In the genomic region with DNA sequence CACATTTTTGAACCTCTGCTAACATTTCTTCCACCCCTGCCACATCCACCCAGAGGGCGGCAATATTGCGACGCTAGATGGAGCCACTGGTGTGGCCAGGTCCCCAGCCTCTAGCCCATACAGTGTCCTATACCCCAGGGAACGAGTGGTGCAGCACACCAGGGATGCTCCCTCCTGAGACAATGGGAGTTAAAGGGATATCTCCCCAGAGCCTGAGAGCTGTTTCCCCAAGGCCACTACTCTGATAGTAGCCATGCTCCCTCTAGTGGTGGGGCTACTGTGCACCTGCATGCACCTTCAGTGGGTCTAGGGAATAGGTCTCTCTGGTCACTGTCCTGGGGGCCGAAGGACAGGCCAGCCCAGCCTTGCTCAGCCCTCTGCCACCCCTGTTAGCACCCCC, we compare ENCODE assay signal across 9 cellular contexts.
A peak's percentile ranks its signal among the peaks of the same experiment; 100 is the strongest.
DNase-seq lines count a peak whose midpoint lies in the region; ATAC-seq, FAIRE-seq and TF ChIP-seq lines count a peak whose summit lies in the region.
"Had no signal": no experiment of that assay in that cellular context is flagged by ENCODE, and none has a peak within 500 bp of the region (broad histone marks: within the 10 kb centered on the region; RNA-seq: fewer than 3 reads in every experiment).

No MANE protein-coding gene starts in this region.

- FAIRE-seq in small intestine (lab: Jason Lieb, UNC): no peak

- H3K4me3 ChIP-seq in dorsolateral prefrontal cortex (no peak overlapping the region), small intestine (ENCODE audit: low read depth in 1 of 2, low read length in 2 of 2) (no peak overlapping the region), esophagus squamous epithelium (no peak overlapping the region)

- peak; percentile 67 for ATAC-seq in GM19452 (IDR thresholded peaks at IDR 0.05; ENCODE audit: unreplicated experiment)

- H3K9me3 ChIP-seq in small intestine (ENCODE audit: control insufficient read depth, low read depth): no peaks in the 10 kb centered on the region
- H3K9me3 ChIP-seq in esophagus squamous epithelium: no peaks in the 10 kb centered on the region

- H3K27me3 ChIP-seq in dorsolateral prefrontal cortex (no peaks in the 10 kb centered on the region), small intestine (ENCODE audit: control insufficient read depth in 2 of 2, insufficient read depth in 2 of 2, low read length in 2 of 2) (no peaks in the 10 kb centered on the region), esophagus squamous epithelium (no peaks in the 10 kb centered on the region)

- H3K4me1 ChIP-seq in small intestine (ENCODE audit: control insufficient read depth in 2 of 2, insufficient read depth in 1 of 2, low read depth in 1 of 2, low read length in 1 of 2) (no peaks in the 10 kb centered on the region), esophagus squamous epithelium (no peaks in the 10 kb centered on the region)

- no peaks in the 10 kb centered on the region for H3K27me3 Mint-ChIP-seq in activated CD4-positive, alpha-beta memory T cell treated with anti-CD3 and anti-CD28 coated beads, Interleukin-2, amount 10 ng/mL, durations not matched to agents 7 days and 5 days
- H3K27me3 Mint-ChIP-seq: B cell had no signal

- intact Hi-C loops in dorsolateral prefrontal cortex (cut with DNase I): no loop called here
- intact Hi-C loops in esophagus squamous epithelium (cut with DNase I): no loop called here

- TF ChIP-seq CTCF in dorsolateral prefrontal cortex (IDR thresholded peaks at IDR 0.05 in 54 of 56, conservative IDR thresholded peaks at IDR 0.05 in 2 of 56; ENCODE audit: low read depth in 1 of 56, partially characterized antibody in 56 of 56) (peak in 30 of 56 donors; percentile 7 to 41 (median 22)), esophagus squamous epithelium (IDR thresholded peaks at IDR 0.05) (peak in 3 of 6 experiments; percentile 30 to 54 (median 33))

- H3K27ac Mint-ChIP-seq in activated CD4-positive, alpha-beta memory T cell treated with anti-CD3 and anti-CD28 coated beads, Interleukin-2, amount 10 ng/mL, durations not matched to agents 7 days and 5 days: no peak overlapping the region
- H3K27ac Mint-ChIP-seq: B cell had no signal

- H3K27ac ChIP-seq in dorsolateral prefrontal cortex: peak overlapping the region in 1 of 59 donors; percentile 14
- H3K27ac ChIP-seq in small intestine (ENCODE audit: low read depth in 1 of 2, low read length in 1 of 2): no peak overlapping the region
- H3K27ac ChIP-seq in esophagus squamous epithelium: no peak overlapping the region

- WGBS in small intestine, 3 donors: 31 to 54% (median 35%) methylated on average over 5 of the region's 5 CpGs
- 56 to 71% methylated on average over 5 of the region's 5 CpGs for WGBS in esophagus squamous epithelium, 2 donors

- H3K36me3 Mint-ChIP-seq in activated CD4-positive, alpha-beta memory T cell treated with anti-CD3 and anti-CD28 coated beads, Interleukin-2, amount 10 ng/mL, durations not matched to agents 7 days and 5 days (ENCODE audit: low read depth): no peaks in the 10 kb centered on the region

- no peak for TF ChIP-seq POLR2A in esophagus squamous epithelium (IDR thresholded peaks at IDR 0.05)

- DNase-seq in NCI-H1436 (lab: John Stamatoyannopoulos, UW) (peak; percentile 55), NCI-H1436 treated with DMSO at 0.1 percent for 48 hours (lab: John Stamatoyannopoulos, UW) (no peak), NCI-H187 treated with DMSO at 0.1 percent for 48 hours (lab: John Stamatoyannopoulos, UW) (peak; percentile 49), dorsolateral prefrontal cortex (no peak), small intestine (peak; percentile 20), esophagus squamous epithelium (lab: John Stamatoyannopoulos, UW) (no peak)
- DNase-seq in activated CD4-positive, alpha-beta memory T cell treated with anti-CD3 and anti-CD28 coated beads, Interleukin-2, amount 10 ng/mL, durations not matched to agents 7 days and 5 days: no peak

- H3K36me3 ChIP-seq in small intestine (ENCODE audit: control insufficient read depth in 2 of 2, insufficient read depth in 2 of 2, low read length in 2 of 2) (no peaks in the 10 kb centered on the region), esophagus squamous epithelium (no peaks in the 10 kb centered on the region)

- H3K9me3 Mint-ChIP-seq in activated CD4-positive, alpha-beta memory T cell treated with anti-CD3 and anti-CD28 coated beads, Interleukin-2, amount 10 ng/mL, durations not matched to agents 7 days and 5 days: peaks cover 5% of the 10 kb centered on the region

- CTCF ChIA-PET in activated CD4-positive, alpha-beta memory T cell treated with anti-CD3 and anti-CD28 coated beads, Interleukin-2, amount 10 ng/mL, durations not matched to agents 7 days and 5 days (lab: Charles Lee): interaction anchor here (1.3 kb wide), 1 partner anchor 544 kb away, joined by 4 read pairs; no protein-coding TSS in a partner anchor

- POLR2A ChIA-PET in activated CD4-positive, alpha-beta memory T cell treated with anti-CD3 and anti-CD28 coated beads, Interleukin-2, amount 10 ng/mL, durations not matched to agents 7 days and 5 days (lab: Charles Lee): no interaction called here

- H3K4me1 Mint-ChIP-seq in activated CD4-positive, alpha-beta memory T cell treated with anti-CD3 and anti-CD28 coated beads, Interleukin-2, amount 10 ng/mL, durations not matched to agents 7 days and 5 days: no peaks in the 10 kb centered on the region

- no peak overlapping the region for H3K4me3 Mint-ChIP-seq in activated CD4-positive, alpha-beta memory T cell treated with anti-CD3 and anti-CD28 coated beads, Interleukin-2, amount 10 ng/mL, durations not matched to agents 7 days and 5 days
- H3K4me3 Mint-ChIP-seq: B cell had no signal

Comparison
In these comparisons a context has a peak if more than half of its experiments do, and no peak if none do; other contexts are left out.
1. DNase-seq: peak in NCI-H1436 (single experiment), NCI-H187 treated with DMSO at 0.1 percent for 48 hours (single experiment) and small intestine (single experiment); none in NCI-H1436 treated with DMSO at 0.1 percent for 48 hours (single experiment), dorsolateral prefrontal cortex (0 of 10), esophagus squamous epithelium (single experiment) and activated CD4-positive, alpha-beta memory T cell treated with anti-CD3 and anti-CD28 coated beads, Interleukin-2, amount 10 ng/mL, durations not matched to agents 7 days and 5 days (single experiment).